ENCODE assay signal across 8 cellular contexts in the genomic region with DNA sequence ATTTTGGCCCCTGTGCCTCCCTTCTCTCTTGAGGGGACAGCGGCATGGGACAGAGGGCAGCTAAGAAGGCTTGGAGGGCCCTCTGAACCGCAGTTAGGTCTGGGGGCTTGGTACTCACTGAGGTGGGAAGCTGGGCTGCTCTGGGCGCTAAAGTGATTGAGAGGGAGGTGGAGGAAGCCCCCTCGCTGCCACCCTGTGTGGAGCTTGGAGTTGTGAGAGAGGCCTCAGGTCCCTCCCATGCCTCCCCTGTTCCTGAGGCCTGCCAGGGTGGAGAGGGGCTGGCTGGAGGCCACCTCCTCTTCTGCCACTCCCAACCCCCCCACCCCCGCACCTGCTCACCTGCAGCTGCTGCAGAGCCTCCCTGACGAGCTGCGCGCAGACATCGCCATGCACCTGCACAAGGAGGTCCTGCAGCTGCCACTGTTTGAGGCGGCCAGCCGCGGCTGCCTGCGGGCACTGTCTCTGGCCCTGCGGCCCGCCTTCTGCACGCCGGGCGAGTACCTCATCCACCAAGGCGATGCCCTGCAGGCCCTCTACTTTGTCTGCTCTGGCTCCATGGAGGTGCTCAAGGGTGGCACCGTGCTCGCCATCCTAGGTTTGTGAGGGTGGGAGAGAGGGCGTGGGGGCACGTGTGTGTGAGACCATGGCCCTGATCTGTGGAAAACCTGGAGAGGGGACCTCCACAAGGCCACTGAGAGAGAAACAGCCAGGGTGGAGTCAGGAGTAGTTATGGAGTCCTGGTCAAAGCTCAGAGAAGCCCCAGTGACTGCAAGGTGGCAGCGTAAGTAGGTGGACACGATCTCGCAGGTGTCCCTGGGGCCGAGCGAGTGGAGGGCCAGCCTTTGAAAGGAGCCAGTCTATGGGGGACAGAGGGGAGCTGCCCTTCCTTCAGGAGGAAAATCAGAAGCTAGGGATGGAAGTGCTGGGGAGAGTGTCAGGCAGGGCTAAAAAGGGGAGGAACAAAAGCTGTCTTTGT. TPM values are rescaled to one million over a fixed set of nuclear protein-coding genes. Genes with fewer than 3 reads are reported as not detected.
DNase-seq lines count a peak whose midpoint lies in the region; ATAC-seq and TF ChIP-seq lines count a peak whose summit lies in the region.

No MANE protein-coding gene starts in this region.

- intact Hi-C loops in heart right ventricle (cut with DNase I): loop anchor here in 1 of 10 donors (5.0 kb wide), 1 partner anchor 733 kb away; a partner anchor contains a TSS
- intact Hi-C loops in Right ventricle myocardium superior (cut with DNase I): no loop called here

- peak in 1 of 8 donors; percentile 2 for ATAC-seq in heart right ventricle
- ATAC-seq in Right ventricle myocardium superior (ENCODE audit: poor library complexity): no peak
- no peak for ATAC-seq in GM21423 (IDR thresholded peaks at IDR 0.05; ENCODE audit: unreplicated experiment)
- no peak for ATAC-seq in HG02970 (IDR thresholded peaks at IDR 0.05; ENCODE audit: low FRiP score, unreplicated experiment)

- H3K36me3 ChIP-seq in heart right ventricle (no peaks in the 10 kb centered on the region), suprapubic skin (no peaks in the 10 kb centered on the region)

- H3K4me1 ChIP-seq in heart right ventricle (peaks cover 0 to 36% (median 23%) of the 10 kb centered on the region in 9 donors), suprapubic skin (peaks cover 37% of the 10 kb centered on the region)

- H3K9me3 ChIP-seq in heart right ventricle (no peaks in the 10 kb centered on the region), suprapubic skin (no peaks in the 10 kb centered on the region)

- H3K27me3 ChIP-seq in heart right ventricle (peaks cover 0 to 50% (median 24%) of the 10 kb centered on the region in 7 donors), suprapubic skin (peaks cover 33% of the 10 kb centered on the region)

- DNase-seq in heart right ventricle (no peak), Right ventricle myocardium superior (no peak), NCI-H2171 treated with DMSO at 0.1 percent for 48 hours (lab: John Stamatoyannopoulos, UW) (peak; percentile 71), suprapubic skin (ENCODE audit: low spot score in 2 of 2) (no peak), NCI-H2227 (lab: John Stamatoyannopoulos, UW; ENCODE audit: unreplicated experiment) (no peak)

- WGBS in heart right ventricle, 2 donors: 95 to 98% methylated on average over 28 of the region's 28 CpGs
- 89% methylated on average over 10 of the region's 28 CpGs for WGBS in suprapubic skin

- no peak overlapping the region for H3K27ac ChIP-seq in heart right ventricle
- H3K27ac ChIP-seq in cingulate gyrus (ENCODE audit: low read depth, low read length): peak overlapping the region; percentile 39
- H3K27ac ChIP-seq in suprapubic skin: no peak overlapping the region

- TF ChIP-seq CTCF in heart right ventricle (IDR thresholded peaks at IDR 0.05): no peak
- no peak for TF ChIP-seq CTCF in suprapubic skin (IDR thresholded peaks at IDR 0.05)

- TF ChIP-seq EP300 in suprapubic skin (IDR thresholded peaks at IDR 0.05): no peak

- TF ChIP-seq POLR2A in suprapubic skin (IDR thresholded peaks at IDR 0.05): no peak

- peak overlapping the region in 7 of 10 donors; percentile 21 to 55 (median 46) for H3K4me3 ChIP-seq in heart right ventricle
- H3K4me3 ChIP-seq in suprapubic skin: peak overlapping the region; percentile 44

RNA-seq across cellular contexts. Expression of a gene that starts 11.2 kb away (rescaled TPM):
- total RNA-seq in heart right ventricle: 1 to 10 TPM in 1 of 10 donors, under 1 TPM in 9; 0.16 to 1.2 (median 0.26) TPM
- 1 to 10 TPM in 1 of 2 donors, under 1 TPM in 1; 0.17 to 2.0 TPM for polyA plus RNA-seq in heart right ventricle
- 0.16 TPM for total RNA-seq in Right ventricle myocardium superior
- 1 to 10 TPM in 1 of 4 donors, under 1 TPM in 3; 0.15 to 1.0 (median 0.43) TPM for total RNA-seq in suprapubic skin

RNA-seq across cellular contexts. Expression of a gene that starts 17.9 kb away (rescaled TPM):
- 100 to 1,000 TPM in 1 of 10 donors, 10 to 100 TPM in 9; 72.6 to 118 (median 82.2) TPM for total RNA-seq in heart right ventricle
- 10 to 100 TPM; 73.3 to 94.7 TPM for polyA plus RNA-seq in heart right ventricle
- total RNA-seq in Right ventricle myocardium superior: 83.0 TPM
- 10 to 100 TPM; 42.4 to 73.6 (median 61.1) TPM for total RNA-seq in suprapubic skin

RNA-seq across cellular contexts. Expression of a gene that starts 55.4 kb away (rescaled TPM):
- 1 to 10 TPM in 2 of 10 donors, under 1 TPM in 8; 0.25 to 1.5 (median 0.78) TPM for total RNA-seq in heart right ventricle
- polyA plus RNA-seq in heart right ventricle: under 1 TPM; 0.04 to 0.22 TPM
- total RNA-seq in Right ventricle myocardium superior: 0.46 TPM
- total RNA-seq in suprapubic skin: 1 to 10 TPM in 2 of 4 donors, under 1 TPM in 1, not detected in 1; 0.44 to 1.9 (median 1.1) TPM
